Comparison of ENCODE assay signal across 8 cellular contexts in genomic region chr11:8682219-8683114, GRCh38. TPM values are rescaled to one million over a fixed set of nuclear protein-coding genes. Genes with fewer than 3 reads are reported as not detected.
DNase-seq lines count a peak whose midpoint lies in the region; ATAC-seq and TF ChIP-seq lines count a peak whose summit lies in the region.

Gene RPL27A (plus strand): TSS chr11:8682792. CDS start chr11:8682814, 22 bp downstream.
Gene TRIM66 (minus strand): TSS chr11:8682665. CDS start chr11:8672274, 10,391 bp downstream.

- H3K4me3 ChIP-seq in GM08714 (ENCODE audit: low read length): peak within 1 kb of the TSS; percentile 77
- H3K4me3 ChIP-seq in SK-N-MC: peak within 1 kb of the TSS; percentile 98
- H3K4me3 ChIP-seq in suprapubic skin: peak within 1 kb of the TSS; percentile 88

- no peaks in the 10 kb centered on the region for H3K9me3 Mint-ChIP-seq in activated naive CD4-positive, alpha-beta T cell treated with anti-CD3 and anti-CD28 coated beads, Interleukin-2, amount 10 ng/mL, durations not matched to agents 7 days and 5 days

- no peak for TF ChIP-seq CTCF in suprapubic skin (IDR thresholded peaks at IDR 0.05)

- H3K27ac Mint-ChIP-seq in activated naive CD4-positive, alpha-beta T cell treated with anti-CD3 and anti-CD28 coated beads, Interleukin-2, amount 10 ng/mL, durations not matched to agents 7 days and 5 days: peak within 1 kb of the TSS; percentile 92

- under 1% methylated on average over 34 of the region's 73 CpGs for WGBS in suprapubic skin

- peaks cover 53% of the 10 kb centered on the region for H3K4me1 Mint-ChIP-seq in activated naive CD4-positive, alpha-beta T cell treated with anti-CD3 and anti-CD28 coated beads, Interleukin-2, amount 10 ng/mL, durations not matched to agents 7 days and 5 days

- peak; percentile 96 for ATAC-seq in HG02588 (IDR thresholded peaks at IDR 0.05; ENCODE audit: unreplicated experiment)

- CTCF ChIA-PET in activated naive CD4-positive, alpha-beta T cell treated with anti-CD3 and anti-CD28 coated beads, Interleukin-2, amount 10 ng/mL, durations not matched to agents 7 days and 5 days (lab: Charles Lee): interaction anchor here (1.1 kb wide), 1 partner anchor 277 kb away, joined by 4 read pairs; no protein-coding TSS in a partner anchor

- peak within 1 kb of the TSS; percentile 94 for H3K4me3 Mint-ChIP-seq in activated naive CD4-positive, alpha-beta T cell treated with anti-CD3 and anti-CD28 coated beads, Interleukin-2, amount 10 ng/mL, durations not matched to agents 7 days and 5 days

- H3K27me3 Mint-ChIP-seq in activated naive CD4-positive, alpha-beta T cell treated with anti-CD3 and anti-CD28 coated beads, Interleukin-2, amount 10 ng/mL, durations not matched to agents 7 days and 5 days: no peaks in the 10 kb centered on the region

- peaks cover 58% of the 10 kb centered on the region for H3K36me3 Mint-ChIP-seq in activated naive CD4-positive, alpha-beta T cell treated with anti-CD3 and anti-CD28 coated beads, Interleukin-2, amount 10 ng/mL, durations not matched to agents 7 days and 5 days

- no peaks in the 10 kb centered on the region for H3K27me3 ChIP-seq in suprapubic skin

- TF ChIP-seq POLR2A in suprapubic skin (IDR thresholded peaks at IDR 0.05): peak; percentile 88 to 96

- no peaks in the 10 kb centered on the region for H3K9me3 ChIP-seq in SK-N-MC (ENCODE audit: low read depth, low read length)
- no peaks in the 10 kb centered on the region for H3K9me3 ChIP-seq in suprapubic skin

- no peak for TF ChIP-seq EP300 in suprapubic skin (IDR thresholded peaks at IDR 0.05)

- peaks cover 26% of the 10 kb centered on the region for H3K4me1 ChIP-seq in suprapubic skin

- H3K36me3 ChIP-seq in SK-N-MC (ENCODE audit: insufficient read depth, low read length) (peaks cover 46% of the 10 kb centered on the region), suprapubic skin (peaks cover 51% of the 10 kb centered on the region)

- peak within 1 kb of the TSS; percentile 93 for H3K27ac ChIP-seq in SK-N-MC
- peak within 1 kb of the TSS; percentile 99 for H3K27ac ChIP-seq in suprapubic skin

- peak; percentile 89 for DNase-seq in NCI-H1048 (lab: John Stamatoyannopoulos, UW)
- peak; percentile 79 for DNase-seq in SK-N-MC (ENCODE audit: low read depth, low spot score)
- DNase-seq in activated naive CD4-positive, alpha-beta T cell treated with anti-CD3 and anti-CD28 coated beads, Interleukin-2, amount 10 ng/mL, durations not matched to agents 7 days and 5 days: peak; percentile 99
- DNase-seq in germinal center (ENCODE audit: low spot score): peak; percentile 88
- peak; percentile 96 for DNase-seq in occipital lobe (lab: John Stamatoyannopoulos, UW)
- DNase-seq in suprapubic skin (ENCODE audit: low spot score in 2 of 2): peak; percentile 99

- H3K9ac ChIP-seq in SK-N-MC (ENCODE audit: insufficient read length): peak within 1 kb of the TSS; percentile 100

RNA-seq across cellular contexts. Expression of gene RPL27A, which starts in this region (rescaled TPM):
- total RNA-seq in occipital lobe (762 TPM), suprapubic skin (1,000 to 10,000 TPM in 3 of 4 donors, 100 to 1,000 TPM in 1; 822 to 1,505 (median 1,124) TPM)

RNA-seq across cellular contexts. Expression of gene TRIM66, which starts in this region (rescaled TPM):
- 0.62 TPM for total RNA-seq in occipital lobe
- total RNA-seq in suprapubic skin: 10 to 100 TPM in 3 of 4 donors, 1 to 10 TPM in 1; 9.9 to 20.3 (median 11.7) TPM

Comparison
In these comparisons a context has a peak if more than half of its experiments do, and no peak if none do; other contexts are left out.
1. Peak in every context shown above with its lines: DNase-seq, ATAC-seq, H3K4me3 ChIP-seq and H3K27ac ChIP-seq.